In genomic region chr14:92675421-92675820, GRCh38 we compare ENCODE assay signal across 17 cellular contexts.
DNase-seq lines count a peak whose midpoint lies in the region; ATAC-seq and TF ChIP-seq lines count a peak whose summit lies in the region.
"Had no signal": no experiment of that assay in that cellular context is flagged by ENCODE, and none has a peak within 500 bp of the region (broad histone marks: within the 10 kb centered on the region; RNA-seq: fewer than 3 reads in every experiment).

No MANE protein-coding gene starts in this region.

- no peaks in the 10 kb centered on the region for H3K9me3 Mint-ChIP-seq in activated T-cell treated with anti-CD3 and anti-CD28 coated beads, Interleukin-2, amount 50 U/mL, for 24 hours
- no peaks in the 10 kb centered on the region for H3K9me3 Mint-ChIP-seq in chondrocyte (ENCODE audit: low read depth)
- peaks cover 4 to 11% of the 10 kb centered on the region in 2 donors for H3K9me3 Mint-ChIP-seq in stimulated activated naive B cell treated with anti-CD40 and anti-IgM and Interleukin-4, amounts not matched to agents 10 μg/mL and 1 μg/mL and 100 μg/mL, for 72 hours
- H3K9me3 Mint-ChIP-seq: type B pancreatic cell had no signal

- no peak overlapping the region for H3K4me3 Mint-ChIP-seq in activated T-cell treated with anti-CD3 and anti-CD28 coated beads, Interleukin-2, amount 50 U/mL, for 24 hours
- H3K4me3 Mint-ChIP-seq in chondrocyte (ENCODE audit: unreplicated experiment), result no peak overlapping the region
- H3K4me3 Mint-ChIP-seq in stimulated activated naive B cell treated with anti-CD40 and anti-IgM and Interleukin-4, amounts not matched to agents 10 μg/mL and 1 μg/mL and 100 μg/mL, for 72 hours, result peak overlapping the region; percentile 46 to 53
- H3K4me3 Mint-ChIP-seq: type B pancreatic cell had no signal

- H3K27ac Mint-ChIP-seq in activated T-cell treated with anti-CD3 and anti-CD28 coated beads, Interleukin-2, amount 50 U/mL, for 24 hours, result peak overlapping the region; percentile 89
- H3K27ac Mint-ChIP-seq in chondrocyte (ENCODE audit: unreplicated experiment), result no peak overlapping the region
- peak overlapping the region; percentile 83 for H3K27ac Mint-ChIP-seq in stimulated activated naive B cell treated with anti-CD40 and anti-IgM and Interleukin-4, amounts not matched to agents 10 μg/mL and 1 μg/mL and 100 μg/mL, for 72 hours
- H3K27ac Mint-ChIP-seq: type B pancreatic cell had no signal

- peaks cover 83% of the 10 kb centered on the region for H3K4me1 Mint-ChIP-seq in activated T-cell treated with anti-CD3 and anti-CD28 coated beads, Interleukin-2, amount 50 U/mL, for 24 hours (ENCODE audit: low read depth)
- H3K4me1 Mint-ChIP-seq in chondrocyte (ENCODE audit: low read depth), result no peaks in the 10 kb centered on the region
- peaks cover 63 to 88% of the 10 kb centered on the region in 2 donors for H3K4me1 Mint-ChIP-seq in stimulated activated naive B cell treated with anti-CD40 and anti-IgM and Interleukin-4, amounts not matched to agents 10 μg/mL and 1 μg/mL and 100 μg/mL, for 72 hours

- no peaks in the 10 kb centered on the region for H3K27me3 ChIP-seq in HL-60 (ENCODE audit: insufficient read depth, poor library complexity, severe bottlenecking)
- H3K27me3 ChIP-seq: esophagus muscularis mucosa had no signal

- DNase-seq in activated T-cell treated with anti-CD3 and anti-CD28 coated beads, Interleukin-2, amount 50 U/mL, for 24 hours, result peak; percentile 29
- no peak for DNase-seq in activated T-cell treated with anti-CD3 and anti-CD28 coated beads, Interleukin-2, amount 50 U/mL, for 48 hours
- DNase-seq in HL-60 (ENCODE audit: low read depth in 1 of 2, low spot score in 1 of 2) (no peak), chondrocyte (ENCODE audit: low spot score) (peak; percentile 34), NCI-H1930 (lab: John Stamatoyannopoulos, UW) (no peak), NCI-H2227 (lab: John Stamatoyannopoulos, UW; ENCODE audit: unreplicated experiment) (no peak)
- no peak for DNase-seq in stimulated activated naive B cell treated with anti-CD40 and anti-IgM and Interleukin-4, amounts not matched to agents 10 μg/mL and 1 μg/mL and 100 μg/mL, for 72 hours
- DNase-seq: activated CD4-positive, alpha-beta T cell treated with anti-CD3 and anti-CD28 coated beads, Interleukin-2, amount 50 U/mL, for 1 hour; dermis blood vessel endothelial cell; glutamatergic neuron; NCI-H1417; NCI-H226; T1000 had no signal

- peaks cover 84% of the 10 kb centered on the region for H3K36me3 Mint-ChIP-seq in activated T-cell treated with anti-CD3 and anti-CD28 coated beads, Interleukin-2, amount 50 U/mL, for 24 hours (ENCODE audit: low read depth)
- H3K36me3 Mint-ChIP-seq in chondrocyte (ENCODE audit: low read depth), result peaks cover 13% of the 10 kb centered on the region
- H3K36me3 Mint-ChIP-seq in stimulated activated naive B cell treated with anti-CD40 and anti-IgM and Interleukin-4, amounts not matched to agents 10 μg/mL and 1 μg/mL and 100 μg/mL, for 72 hours, result peaks cover 61 to 74% of the 10 kb centered on the region in 2 donors
- H3K36me3 Mint-ChIP-seq: type B pancreatic cell had no signal

- H3K27me3 Mint-ChIP-seq in activated T-cell treated with anti-CD3 and anti-CD28 coated beads, Interleukin-2, amount 50 U/mL, for 24 hours, result no peaks in the 10 kb centered on the region
- no peaks in the 10 kb centered on the region for H3K27me3 Mint-ChIP-seq in chondrocyte (ENCODE audit: low read depth)
- H3K27me3 Mint-ChIP-seq in stimulated activated naive B cell treated with anti-CD40 and anti-IgM and Interleukin-4, amounts not matched to agents 10 μg/mL and 1 μg/mL and 100 μg/mL, for 72 hours, result no peaks in the 10 kb centered on the region
- H3K27me3 Mint-ChIP-seq: type B pancreatic cell had no signal

- no peak overlapping the region for H3K4me3 ChIP-seq in HL-60 (replicated peaks; ENCODE audit: insufficient read depth, low read length)
- H3K4me3 ChIP-seq: esophagus muscularis mucosa had no signal

- no peak for TF ChIP-seq CTCF in HL-60 (IDR thresholded peaks at IDR 0.05; ENCODE audit: insufficient read depth, low read length)
- TF ChIP-seq CTCF in chondrocyte (IDR thresholded peaks at IDR 0.05), result no peak

- peak; percentile 10 to 11 for ATAC-seq in stimulated activated naive B cell treated with anti-CD40 and anti-IgM and Interleukin-4, amounts not matched to agents 10 μg/mL and 1 μg/mL and 100 μg/mL, for 72 hours (replicated peaks)
- no peak for ATAC-seq in GM21515 (IDR thresholded peaks at IDR 0.05; ENCODE audit: unreplicated experiment)

- H3K27ac ChIP-seq in HL-60 (replicated peaks), result peak overlapping the region; percentile 21; the same call in 1 of the 2 replicates
- H3K27ac ChIP-seq: esophagus muscularis mucosa, KMS-11 had no signal

Comparison
In these comparisons a context has a peak if more than half of its experiments do, and no peak if none do; other contexts are left out.
1. DNase-seq: peak in activated T-cell treated with anti-CD3 and anti-CD28 coated beads, Interleukin-2, amount 50 U/mL, for 24 hours (single experiment) and chondrocyte (single experiment); none in activated T-cell treated with anti-CD3 and anti-CD28 coated beads, Interleukin-2, amount 50 U/mL, for 48 hours (0 of 2), HL-60 (0 of 2), stimulated activated naive B cell treated with anti-CD40 and anti-IgM and Interleukin-4, amounts not matched to agents 10 μg/mL and 1 μg/mL and 100 μg/mL, for 72 hours (single experiment), NCI-H1930 (0 of 2) and NCI-H2227 (single experiment).
2. H3K4me3 Mint-ChIP-seq: peak in stimulated activated naive B cell treated with anti-CD40 and anti-IgM and Interleukin-4, amounts not matched to agents 10 μg/mL and 1 μg/mL and 100 μg/mL, for 72 hours (2 of 2); none in activated T-cell treated with anti-CD3 and anti-CD28 coated beads, Interleukin-2, amount 50 U/mL, for 24 hours (single experiment) and chondrocyte (single experiment).